In genomic region chr17:4161179-4161559, GRCh38 we compare ENCODE assay signal across 9 cellular contexts. TPM values are rescaled to one million over a fixed set of nuclear protein-coding genes. Genes with fewer than 3 reads are reported as not detected.
DNase-seq lines count a peak whose midpoint lies in the region; ATAC-seq and TF ChIP-seq lines count a peak whose summit lies in the region.
"Had no signal": no experiment of that assay in that cellular context is flagged by ENCODE, and none has a peak within 500 bp of the region (broad histone marks: within the 10 kb centered on the region; RNA-seq: fewer than 3 reads in every experiment).

No MANE protein-coding gene starts in this region.

- no peaks in the 10 kb centered on the region for H3K27me3 Mint-ChIP-seq in activated naive CD8-positive, alpha-beta T cell treated with anti-CD3 and anti-CD28 coated beads, Interleukin-2, amount 10 ng/mL, durations not matched to agents 7 days and 5 days

- H3K27ac Mint-ChIP-seq in activated naive CD8-positive, alpha-beta T cell treated with anti-CD3 and anti-CD28 coated beads, Interleukin-2, amount 10 ng/mL, durations not matched to agents 7 days and 5 days, result peak overlapping the region; percentile 39

- H2AFZ ChIP-seq in ACC112 (ENCODE audit: low read length, unreplicated experiment), result no peak overlapping the region

- H3K4me3 ChIP-seq in ACC112 (ENCODE audit: low read depth, low read length) (no peak overlapping the region), HL-60 (replicated peaks; ENCODE audit: insufficient read depth, low read length) (no peak overlapping the region)

- H3K4me3 Mint-ChIP-seq in activated naive CD8-positive, alpha-beta T cell treated with anti-CD3 and anti-CD28 coated beads, Interleukin-2, amount 10 ng/mL, durations not matched to agents 7 days and 5 days, result no peak overlapping the region

- no peaks in the 10 kb centered on the region for H3K27me3 ChIP-seq in ACC112 (ENCODE audit: insufficient read depth, low read length)
- no peaks in the 10 kb centered on the region for H3K27me3 ChIP-seq in HL-60 (ENCODE audit: insufficient read depth, poor library complexity, severe bottlenecking)

- 0 out of 2 replicates have a peak, but pooled peaks cover 9% of the 10 kb centered on the region for H3K36me3 ChIP-seq in ACC112 (ENCODE audit: insufficient read depth, low read length)

- DNase-seq in HL-60 (ENCODE audit: low read depth in 1 of 2, low spot score in 1 of 2) (peak in 1 of 2 experiments; percentile 31), kidney tubule cell (ENCODE audit: low spot score) (peak; percentile 77), NCI-H345 (lab: John Stamatoyannopoulos, UW) (no peak), OCI-M1 (lab: John Stamatoyannopoulos, UW) (no peak)
- DNase-seq in activated naive CD8-positive, alpha-beta T cell treated with anti-CD3 and anti-CD28 coated beads, Interleukin-2, amount 10 ng/mL, durations not matched to agents 7 days and 5 days, result no peak
- DNase-seq: activated gamma-delta T cell treated with Interleukin-2 at 50 U/mL for 16 hours had no signal

- POLR2A ChIA-PET in activated naive CD8-positive, alpha-beta T cell treated with anti-CD3 and anti-CD28 coated beads, Interleukin-2, amount 10 ng/mL, durations not matched to agents 7 days and 5 days (lab: Charles Lee), result no interaction called here

- peaks cover 4% of the 10 kb centered on the region for H3K36me3 Mint-ChIP-seq in activated naive CD8-positive, alpha-beta T cell treated with anti-CD3 and anti-CD28 coated beads, Interleukin-2, amount 10 ng/mL, durations not matched to agents 7 days and 5 days

- peaks cover 19% of the 10 kb centered on the region for H3K4me1 ChIP-seq in ACC112 (ENCODE audit: control insufficient read depth, insufficient read depth, low read length, unreplicated experiment)

- peaks cover 3% of the 10 kb centered on the region for H3K4me1 Mint-ChIP-seq in activated naive CD8-positive, alpha-beta T cell treated with anti-CD3 and anti-CD28 coated beads, Interleukin-2, amount 10 ng/mL, durations not matched to agents 7 days and 5 days

- H3K79me2 ChIP-seq in ACC112 (ENCODE audit: control insufficient read depth, insufficient read depth, low read length, unreplicated experiment), result no peaks in the 10 kb centered on the region

- peak overlapping the region; percentile 72 for H3K27ac ChIP-seq in ACC112 (ENCODE audit: low read depth, low read length)
- H3K27ac ChIP-seq in HL-60 (replicated peaks), result peak overlapping the region; percentile 80

- ATAC-seq in activated naive CD8-positive, alpha-beta T cell treated with anti-CD3 and anti-CD28 coated beads, Interleukin-2, amount 10 ng/mL, durations not matched to agents 7 days and 5 days (ENCODE audit: low read depth), result no peak
- ATAC-seq in HG02678 (IDR thresholded peaks at IDR 0.05; ENCODE audit: unreplicated experiment) (no peak), HG02642 (IDR thresholded peaks at IDR 0.05; ENCODE audit: poor library complexity, unreplicated experiment) (no peak)

- no peak for TF ChIP-seq CTCF in HL-60 (IDR thresholded peaks at IDR 0.05; ENCODE audit: insufficient read depth, low read length)

- no peaks in the 10 kb centered on the region for H3K9me3 Mint-ChIP-seq in activated naive CD8-positive, alpha-beta T cell treated with anti-CD3 and anti-CD28 coated beads, Interleukin-2, amount 10 ng/mL, durations not matched to agents 7 days and 5 days

RNA-seq across cellular contexts. Expression of gene CYB5D2, which starts 18.2 kb away (rescaled TPM):
- total RNA-seq in activated naive CD8-positive, alpha-beta T cell treated with anti-CD3 and anti-CD28 coated beads, Interleukin-2, amount 10 ng/mL, durations not matched to agents 7 days and 5 days, result 1 to 10 TPM; 8.2 to 8.7 TPM

RNA-seq across cellular contexts. Expression of gene ZZEF1, which starts 18.3 kb away (rescaled TPM):
- total RNA-seq in activated naive CD8-positive, alpha-beta T cell treated with anti-CD3 and anti-CD28 coated beads, Interleukin-2, amount 10 ng/mL, durations not matched to agents 7 days and 5 days, result 10 to 100 TPM; 69.9 to 70.3 TPM
